13 cellular contexts compared by ENCODE assay signal in the genomic region with DNA sequence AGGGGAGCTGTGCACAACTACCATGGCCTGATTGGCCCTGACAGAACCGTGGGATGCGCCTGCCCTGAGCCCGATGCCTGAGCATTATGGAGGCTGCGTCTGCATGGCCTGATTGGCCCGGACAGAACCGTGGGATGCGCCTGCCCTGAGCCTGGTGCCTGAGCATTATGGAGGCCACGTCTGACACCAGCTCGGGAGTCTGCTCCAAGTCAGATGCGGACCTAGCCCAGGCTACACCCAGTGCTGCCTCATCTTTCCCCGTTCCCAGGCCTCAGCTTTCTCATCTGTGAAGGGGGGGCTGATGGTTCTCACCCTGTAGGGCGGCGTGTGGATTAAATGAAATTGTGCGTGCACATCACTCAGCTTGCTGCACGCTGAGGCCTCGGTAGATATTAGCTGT.
"Had no signal": no experiment of that assay in that cellular context is flagged by ENCODE, and none has a peak within 500 bp of the region (broad histone marks: within the 10 kb centered on the region; RNA-seq: fewer than 3 reads in every experiment).

No MANE protein-coding gene starts in this region.

- H3K9me3 Mint-ChIP-seq: activated T-helper 2 cell treated with anti-CD3 and anti-CD28 coated beads, Interferon-gamma antibody, Interleukin-2, Interleukin-4, amounts not matched to agents 10 μg/mL and 5 μg/mL and 100 μg/mL, durations not matched to agents 14 hours and 24 hours and 36 hours; neural crest cell; T-helper 2 cell treated with Interferon-gamma antibody and Interleukin-4, amounts not matched to agents 5 μg/mL and 100 μg/mL, for 36 hours had no signal

- H3K27me3 Mint-ChIP-seq: activated CD4-positive, alpha-beta memory T cell treated with anti-CD3 and anti-CD28 coated beads, Interleukin-2, amount 10 ng/mL, durations not matched to agents 7 days and 5 days; activated naive CD8-positive, alpha-beta T cell had no signal

- H3K27ac ChIP-seq: heart left ventricle, pancreas, SJCRH30, skin epidermis, stomach had no signal

- H3K4me3 Mint-ChIP-seq: activated CD4-positive, alpha-beta memory T cell treated with anti-CD3 and anti-CD28 coated beads, Interleukin-2, amount 10 ng/mL, durations not matched to agents 7 days and 5 days; activated naive CD8-positive, alpha-beta T cell; neural crest cell; T-helper 2 cell treated with Interferon-gamma antibody and Interleukin-4, amounts not matched to agents 5 μg/mL and 100 μg/mL, for 36 hours had no signal

- H3K9me3 ChIP-seq: pancreas, SJCRH30, stomach had no signal

- H3K27me3 ChIP-seq: heart left ventricle, pancreas, SJCRH30, stomach had no signal

- H3K4me3 ChIP-seq: heart left ventricle, pancreas, SJCRH30, skin epidermis, stomach had no signal

- H3K27ac Mint-ChIP-seq: activated CD4-positive, alpha-beta memory T cell treated with anti-CD3 and anti-CD28 coated beads, Interleukin-2, amount 10 ng/mL, durations not matched to agents 7 days and 5 days; activated naive CD8-positive, alpha-beta T cell; activated T-helper 2 cell treated with anti-CD3 and anti-CD28 coated beads, Interferon-gamma antibody, Interleukin-2, Interleukin-4, amounts not matched to agents 10 μg/mL and 5 μg/mL and 100 μg/mL, durations not matched to agents 14 hours and 24 hours and 36 hours; T-helper 2 cell treated with Interferon-gamma antibody and Interleukin-4, amounts not matched to agents 5 μg/mL and 100 μg/mL, for 36 hours had no signal

- DNase-seq: activated CD4-positive, alpha-beta memory T cell treated with anti-CD3 and anti-CD28 coated beads, Interleukin-2, amount 10 ng/mL, durations not matched to agents 7 days and 5 days; activated CD4-positive, CD25-positive, alpha-beta regulatory T cell treated with anti-CD3 and anti-CD28 coated beads, Interleukin-2, amount 50 U/mL, for 72 hours; mesendoderm; SJCRH30; stomach had no signal

- ATAC-seq: heart left ventricle, left lobe of liver, pancreas had no signal

- H3K4me1 ChIP-seq: heart left ventricle, pancreas, SJCRH30 had no signal
